Comparison of ENCODE assay signal across 10 cellular contexts in genomic region chr7:128890306-128891109, GRCh38. TPM values are rescaled to one million over a fixed set of nuclear protein-coding genes. Genes with fewer than 3 reads are reported as not detected.
DNase-seq lines count a peak whose midpoint lies in the region; ATAC-seq and TF ChIP-seq lines count a peak whose summit lies in the region.
"Had no signal": no experiment of that assay in that cellular context is flagged by ENCODE, and none has a peak within 500 bp of the region (broad histone marks: within the 10 kb centered on the region; RNA-seq: fewer than 3 reads in every experiment).

No MANE protein-coding gene starts in this region.

- H3K9me2 ChIP-seq in DOHH2 (replicated peaks; ENCODE audit: control insufficient read depth, low read length), result no peaks in the 10 kb centered on the region

- peaks cover 4% of the 10 kb centered on the region; the same call in 1 of the 2 replicates for H3F3A ChIP-seq in DOHH2 (ENCODE audit: control insufficient read depth, insufficient read depth)

- H3K9me3 ChIP-seq in DOHH2 (ENCODE audit: control insufficient read depth, insufficient read depth, low read length), result 0 out of 2 replicates have a peak, but pooled peaks cover 3% of the 10 kb centered on the region
- no peaks in the 10 kb centered on the region for H3K9me3 ChIP-seq in osteoblast (ENCODE audit: low read depth, low read length)

- H3K79me2 ChIP-seq in DOHH2 (ENCODE audit: control insufficient read depth, low read length) (no peaks in the 10 kb centered on the region), osteoblast (ENCODE audit: insufficient read depth, low read length) (no peaks in the 10 kb centered on the region)

- H4K20me1 ChIP-seq in DOHH2 (ENCODE audit: control insufficient read depth, insufficient read depth, low read depth, low read length), result no peaks in the 10 kb centered on the region
- H4K20me1 ChIP-seq in osteoblast (ENCODE audit: insufficient read depth, low read length), result no peaks in the 10 kb centered on the region

- H3K4me3 ChIP-seq in DOHH2 (ENCODE audit: low read length), result no peak overlapping the region
- peak overlapping the region; percentile 22 for H3K4me3 ChIP-seq in osteoblast (ENCODE audit: insufficient read depth, low read length)
- H3K4me3 ChIP-seq: SK-N-MC had no signal

- DNase-seq in RPMI7951 (ENCODE audit: low read depth) (peak; percentile 51), epithelial cell of prostate (ENCODE audit: low read depth, low spot score) (no peak), osteoblast (ENCODE audit: insufficient read length, low spot score, missing footprints) (peak; percentile 83), ureter (ENCODE audit: low spot score) (no peak), NCI-H128 (lab: John Stamatoyannopoulos, UW; ENCODE audit: unreplicated experiment) (no peak), NCI-H446 (lab: John Stamatoyannopoulos, UW) (no peak)
- DNase-seq: activated gamma-delta T cell treated with Interleukin-2 at 50 U/mL for 16 hours had no signal

- H3K27ac ChIP-seq in DOHH2 (ENCODE audit: low read depth, low read length), result no peak overlapping the region
- peak overlapping the region; percentile 32 for H3K27ac ChIP-seq in epithelial cell of prostate
- H3K27ac ChIP-seq in osteoblast (ENCODE audit: low read depth, low read length), result no peak overlapping the region
- H3K27ac ChIP-seq: SK-N-MC had no signal

- H2AFZ ChIP-seq in osteoblast (ENCODE audit: low read length), result no peak overlapping the region

- H3K4me2 ChIP-seq in DOHH2 (ENCODE audit: low read length) (0 out of 2 replicates have a peak overlapping the region, but pooled peaks have one; percentile 22), osteoblast (ENCODE audit: insufficient read depth, low read length) (no peak overlapping the region)

- H3K27me3 ChIP-seq in DOHH2 (ENCODE audit: control insufficient read depth, low read length) (peaks cover 38% of the 10 kb centered on the region), osteoblast (ENCODE audit: insufficient read depth, low read length) (peaks cover 17% of the 10 kb centered on the region)

- no peak for ATAC-seq in HG02938 (IDR thresholded peaks at IDR 0.05; ENCODE audit: unreplicated experiment)

- H3K36me3 ChIP-seq in DOHH2 (ENCODE audit: control insufficient read depth, low read length), result no peaks in the 10 kb centered on the region
- H3K36me3 ChIP-seq in osteoblast (ENCODE audit: insufficient read depth, low read length), result no peaks in the 10 kb centered on the region

- TF ChIP-seq CTCF in DOHH2 (IDR thresholded peaks at IDR 0.05; ENCODE audit: low read depth, low read length, poor library complexity, severe bottlenecking), result no peak
- no peak for TF ChIP-seq CTCF in osteoblast (IDR thresholded peaks at IDR 0.05; ENCODE audit: extremely low read depth, low read depth, low read length)

- no peaks in the 10 kb centered on the region; the same call in 1 of the 2 replicates for H3K4me1 ChIP-seq in DOHH2 (ENCODE audit: control insufficient read depth, low read length)
- no peaks in the 10 kb centered on the region for H3K4me1 ChIP-seq in osteoblast (ENCODE audit: insufficient read depth, low read length)

RNA-seq across cellular contexts. Expression of gene KCP, which starts 20.0 kb away (rescaled TPM):
- total RNA-seq in RPMI7951 (2014; rRNA removed; shearing (Covaris generic)), result under 0.01 TPM in 1 of 2 replicates, not detected in the other
- total RNA-seq in osteoblast (0.88 and 1.1 TPM in 2 replicates), ureter (14.5 TPM)

RNA-seq across cellular contexts. Expression of gene ATP6V1F, which starts 27.9 kb away (rescaled TPM):
- total RNA-seq in RPMI7951 (2014; rRNA removed; shearing (Covaris generic)), result 234 TPM in 2 replicates
- total RNA-seq in osteoblast (91.9 and 95.2 TPM in 2 replicates), ureter (133 TPM)

RNA-seq across cellular contexts. Expression of gene IRF5, which starts 47.2 kb away (rescaled TPM):
- not detected in 2 replicates for total RNA-seq in RPMI7951 (2014; rRNA removed; shearing (Covaris generic))
- total RNA-seq in osteoblast (under 0.01 TPM in 2 replicates), ureter (32.0 TPM)

Comparison
In these comparisons a context has a peak if more than half of its experiments do, and no peak if none do; other contexts are left out.
1. DNase-seq: peak in RPMI7951 (single experiment) and osteoblast (single experiment); none in epithelial cell of prostate (single experiment), ureter (single experiment), NCI-H128 (single experiment) and NCI-H446 (0 of 2).
2. RNA of gene IRF5, which starts 47.2 kb away (total RNA-seq): 32.0 TPM in ureter (single experiment); not detected in RPMI7951 and under 0.01 TPM in osteoblast; every median in the first group is over 10 times any median in the second.